ENCODE assay signal across 20 cellular contexts in the genomic region with DNA sequence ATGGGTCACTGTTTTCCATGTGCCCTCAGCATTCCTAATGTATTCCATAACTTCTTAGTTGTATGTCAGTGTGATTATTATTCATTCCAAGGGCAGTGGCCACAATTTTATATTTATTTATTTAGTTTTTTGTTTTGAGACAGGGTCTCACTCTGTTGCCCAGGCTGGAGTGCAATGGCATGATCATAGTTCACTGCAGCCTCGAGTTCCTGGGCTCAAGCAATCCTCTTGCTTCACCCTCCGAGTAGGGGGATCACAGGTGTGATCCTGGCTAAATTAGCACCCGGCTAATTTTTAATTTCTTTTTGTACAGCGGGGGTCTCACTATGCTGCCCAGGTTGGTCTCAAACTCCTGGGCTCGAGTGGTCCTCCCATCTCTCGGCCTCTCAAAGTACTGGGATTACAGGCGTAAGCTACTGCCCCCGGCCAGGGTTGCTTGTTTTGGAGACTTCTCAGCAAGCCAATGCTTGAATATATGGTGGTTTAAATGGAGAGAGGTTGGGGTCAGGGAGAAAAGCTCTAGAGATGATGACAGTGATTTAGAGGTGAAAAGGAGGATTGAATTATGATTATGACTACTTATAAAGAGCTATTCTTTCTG. TPM values are rescaled to one million over a fixed set of nuclear protein-coding genes. Genes with fewer than 3 reads are reported as not detected.
DNase-seq lines count a peak whose midpoint lies in the region; ATAC-seq and TF ChIP-seq lines count a peak whose summit lies in the region.
"Had no signal": no experiment of that assay in that cellular context is flagged by ENCODE, and none has a peak within 500 bp of the region (broad histone marks: within the 10 kb centered on the region; RNA-seq: fewer than 3 reads in every experiment).

No MANE protein-coding gene starts in this region.

- H3K4me1 ChIP-seq in PC-9 (replicated peaks; ENCODE audit: insufficient read depth) = peaks cover 82% of the 10 kb centered on the region
- peaks cover 7 to 23% (median 12%) of the 10 kb centered on the region in 4 donors for H3K4me1 ChIP-seq in esophagus muscularis mucosa
- peaks cover 0 to 16% (median 8%) of the 10 kb centered on the region in 5 donors for H3K4me1 ChIP-seq in subcutaneous abdominal adipose tissue (ENCODE audit: control insufficient read depth in 5 of 5, insufficient read depth in 5 of 5, low read length in 5 of 5)

- BruUV-seq in PC-9 (replicated peaks; lab: Mats Ljungman, UMichigan) = no TSS peak

- no peak overlapping the region for H3K9ac ChIP-seq in subcutaneous abdominal adipose tissue (ENCODE audit: low read length in 5 of 5)

- H3K36me3 ChIP-seq in PC-9 (ENCODE audit: low read depth) (peaks cover 63% of the 10 kb centered on the region), esophagus muscularis mucosa (no peaks in the 10 kb centered on the region), subcutaneous abdominal adipose tissue (ENCODE audit: control insufficient read depth in 5 of 5, insufficient read depth in 5 of 5, low read length in 5 of 5) (no peaks in the 10 kb centered on the region)
- H3K36me3 ChIP-seq: stomach had no signal

- H3K36me3 Mint-ChIP-seq in activated CD4-positive, alpha-beta T cell treated with anti-CD3 and anti-CD28 coated beads, Interleukin-2, amount 10 ng/mL, durations not matched to agents 24 days and 14 days (ENCODE audit: low read depth) = no peaks in the 10 kb centered on the region
- H3K36me3 Mint-ChIP-seq: CD8-positive, alpha-beta T cell; memory B cell had no signal

- peaks cover 5% of the 10 kb centered on the region for H3K27me3 Mint-ChIP-seq in activated CD4-positive, alpha-beta T cell treated with anti-CD3 and anti-CD28 coated beads, Interleukin-2, amount 10 ng/mL, durations not matched to agents 24 days and 14 days

- intact Hi-C loops in activated CD4-positive, alpha-beta T cell treated with anti-CD3 and anti-CD28 coated beads, Interleukin-2, amount 10 ng/mL, durations not matched to agents 24 days and 14 days (cut with micrococcal nuclease) = loop anchor here (1.0 to 5.0 kb wide), 3 partner anchors 62 to 297 kb away; partner anchors contain the start of genes APOLD1 and EMP1
- intact Hi-C loops in PC-9 (cut with micrococcal nuclease; ENCODE audit: unreplicated experiment) = loop anchor here (10.0 kb wide), 1 partner anchor 196 kb away; no protein-coding TSS in a partner anchor
- intact Hi-C loops in esophagus muscularis mucosa (cut with DNase I) = no loop called here

- no peaks in the 10 kb centered on the region for H3K27me3 ChIP-seq in PC-9 (ENCODE audit: insufficient read depth, low read depth)
- H3K27me3 ChIP-seq in esophagus muscularis mucosa = no peaks in the 10 kb centered on the region
- H3K27me3 ChIP-seq in subcutaneous abdominal adipose tissue (ENCODE audit: control insufficient read depth in 5 of 5, insufficient read depth in 4 of 5, low read length in 5 of 5) = peaks cover 0 to 7% (median 2%) of the 10 kb centered on the region in 5 donors
- H3K27me3 ChIP-seq: stomach had no signal

- WGBS in esophagus muscularis mucosa = 95% methylated on average over 8 of the region's 8 CpGs

- H3K4me3 Mint-ChIP-seq in activated CD4-positive, alpha-beta T cell treated with anti-CD3 and anti-CD28 coated beads, Interleukin-2, amount 10 ng/mL, durations not matched to agents 24 days and 14 days = no peak overlapping the region
- H3K4me3 Mint-ChIP-seq: CD8-positive, alpha-beta T cell; memory B cell had no signal

- H3K4me2 ChIP-seq in PC-9 = peak overlapping the region; percentile 85

- peaks cover 89% of the 10 kb centered on the region for H3F3A ChIP-seq in PC-9 (ENCODE audit: insufficient read depth, low read depth)

- CTCF ChIA-PET in PC-9 (lab: Charles Lee) = interaction anchor here (0.9 kb wide), 1 partner anchor 62 kb away, joined by 3 read pairs; no protein-coding TSS in a partner anchor

- H3K4me3 ChIP-seq in PC-9 (peak overlapping the region; percentile 17; the same call in 1 of the 2 replicates), esophagus muscularis mucosa (no peak overlapping the region), subcutaneous abdominal adipose tissue (ENCODE audit: low read depth in 1 of 5, low read length in 5 of 5) (no peak overlapping the region)
- H3K4me3 ChIP-seq: stomach had no signal

- TF ChIP-seq POLR2A in esophagus muscularis mucosa (IDR thresholded peaks at IDR 0.05; ENCODE audit: low read depth) = no peak

- TF ChIP-seq EP300 in esophagus muscularis mucosa (IDR thresholded peaks at IDR 0.05) = no peak

- DNase-seq in activated CD4-positive, alpha-beta T cell treated with anti-CD3 and anti-CD28 coated beads, Interleukin-2, amount 10 ng/mL, durations not matched to agents 24 days and 14 days = no peak
- DNase-seq in activated CD4-positive, alpha-beta T cell treated with anti-CD3 and anti-CD28 coated beads for 1 hour = no peak
- DNase-seq in PC-9 (peak in 1 of 2 experiments; percentile 23), esophagus muscularis mucosa (ENCODE audit: extremely low spot score) (no peak), NCI-H526 (lab: John Stamatoyannopoulos, UW) (no peak), left lobe of liver (ENCODE audit: low spot score) (no peak), mucosa of gallbladder (ENCODE audit: low spot score) (no peak)
- DNase-seq: activated CD4-positive, alpha-beta T cell treated with anti-CD3 and anti-CD28 coated beads, Interleukin-2, amount 50 U/mL, for 1 hour; CD8-positive, alpha-beta T cell; effector CD4-positive, alpha-beta T cell; MM.1S; NCI-H2029; NCI-H69; stomach had no signal

- H3K27ac ChIP-seq in PC-9 (peak overlapping the region; percentile 76), esophagus muscularis mucosa (replicated peaks in 1 of 4) (peak overlapping the region; percentile 30 to 72 (median 64)), subcutaneous abdominal adipose tissue (ENCODE audit: low read depth, low read length) (peak overlapping the region; percentile 48)

- H3K79me2 ChIP-seq in PC-9 (ENCODE audit: low read depth) = peaks cover 100% of the 10 kb centered on the region

- H3K9me2 ChIP-seq in PC-9 (ENCODE audit: insufficient read depth) = no peaks in the 10 kb centered on the region

- H3K27ac Mint-ChIP-seq in activated CD4-positive, alpha-beta T cell treated with anti-CD3 and anti-CD28 coated beads, Interleukin-2, amount 10 ng/mL, durations not matched to agents 24 days and 14 days = peak overlapping the region; percentile 70
- H3K27ac Mint-ChIP-seq: CD8-positive, alpha-beta T cell; memory B cell had no signal

- peaks cover 10% of the 10 kb centered on the region for H3K4me1 Mint-ChIP-seq in activated CD4-positive, alpha-beta T cell treated with anti-CD3 and anti-CD28 coated beads, Interleukin-2, amount 10 ng/mL, durations not matched to agents 24 days and 14 days

- TF ChIP-seq CTCF in PC-9 (conservative IDR thresholded peaks at IDR 0.05) = no peak
- TF ChIP-seq CTCF in esophagus muscularis mucosa (IDR thresholded peaks at IDR 0.05) = no peak

- POLR2A ChIA-PET in PC-9 (lab: Charles Lee; ENCODE audit: unreplicated experiment) = interaction anchor here (0.6 to 0.7 kb wide), 4 partner anchors 76 to 500 kb away, joined by 3 to 11 read pairs (median 4); no protein-coding TSS in a partner anchor

- ATAC-seq in left lobe of liver = no peak
- ATAC-seq: CD8-positive, alpha-beta T cell had no signal

- H2AFZ ChIP-seq in PC-9 = no peak overlapping the region

- H4K20me1 ChIP-seq in PC-9 (ENCODE audit: insufficient read depth) = peaks cover 93% of the 10 kb centered on the region

- H3K9me3 Mint-ChIP-seq in activated CD4-positive, alpha-beta T cell treated with anti-CD3 and anti-CD28 coated beads, Interleukin-2, amount 10 ng/mL, durations not matched to agents 24 days and 14 days = no peaks in the 10 kb centered on the region
- H3K9me3 Mint-ChIP-seq: CD8-positive, alpha-beta T cell; memory B cell had no signal

- H3K9me3 ChIP-seq in PC-9 (ENCODE audit: insufficient read depth, low read depth) (no peaks in the 10 kb centered on the region), esophagus muscularis mucosa (no peaks in the 10 kb centered on the region), subcutaneous abdominal adipose tissue (ENCODE audit: control insufficient read depth in 5 of 5, low read length in 5 of 5) (no peaks in the 10 kb centered on the region)
- H3K9me3 ChIP-seq: stomach had no signal

RNA-seq across cellular contexts. Expression of gene GPRC5A, which starts 7.6 kb away (rescaled TPM):
- total RNA-seq in activated CD4-positive, alpha-beta T cell treated with anti-CD3 and anti-CD28 coated beads, Interleukin-2, amount 10 ng/mL, durations not matched to agents 24 days and 14 days = not detected in 2 replicates
- total RNA-seq in PC-9 (2021) = 468 and 642 TPM in 2 replicates
- total RNA-seq in esophagus muscularis mucosa = 10 to 100 TPM in 1 of 4 donors, 1 to 10 TPM in 3; 2.9 to 30.0 (median 3.8) TPM
- 0.73 TPM for total RNA-seq in left lobe of liver
- 7.2 TPM for total RNA-seq in mucosa of gallbladder
- total RNA-seq: CD8-positive, alpha-beta T cell had no signal

RNA-seq across cellular contexts. Expression of gene GPRC5D, which starts 53.0 kb away (rescaled TPM):
- not detected in 2 replicates for total RNA-seq in activated CD4-positive, alpha-beta T cell treated with anti-CD3 and anti-CD28 coated beads, Interleukin-2, amount 10 ng/mL, durations not matched to agents 24 days and 14 days
- total RNA-seq in PC-9 (2021) (not detected in 2 replicates), esophagus muscularis mucosa (under 1 TPM in 1 of 4 donors, not detected in 3; 0.84 TPM), left lobe of liver (not detected), mucosa of gallbladder (not detected)
- total RNA-seq: A673; CD8-positive, alpha-beta T cell; RPMI7951; skeletal muscle tissue; stomach; T-helper 2 cell treated with Interferon-gamma antibody and Interleukin-4, amounts not matched to agents 100 ng/mL and 5 ng/mL, for 36 hours had no signal

Comparison
In these comparisons a context has a peak if more than half of its experiments do, and no peak if none do; other contexts are left out.
1. RNA of gene GPRC5A, which starts 7.6 kb away (total RNA-seq): 468 to 642 TPM in PC-9; 7.2 TPM in mucosa of gallbladder (single experiment), 2.9 to 30.0 TPM in esophagus muscularis mucosa, 0.73 TPM in left lobe of liver (single experiment) and not detected in activated CD4-positive, alpha-beta T cell treated with anti-CD3 and anti-CD28 coated beads, Interleukin-2, amount 10 ng/mL, durations not matched to agents 24 days and 14 days; every median in the first group is over 10 times any median in the second.
2. Peak in every context shown above with its lines, with median percentiles within 50 percentile points of each other: H3K27ac ChIP-seq.